2 cellular contexts compared by ENCODE assay signal in genomic region chr6:36038120-36038876, GRCh38.
A peak's percentile ranks its signal among the peaks of the same experiment; 100 is the strongest.
TF ChIP-seq lines count a peak whose summit lies in the region.

No MANE protein-coding gene starts in this region.

TF ChIP-seq in GM12878, 131 proteins besides CTCF, POLR2A, EP300 and RAD21 (continued from another document):
- no peak for TF ChIP-seq MYC (IDR thresholded peaks at IDR 0.05; ENCODE audit: insufficient read depth, insufficient read length, insufficient replicate concordance, low read length, severe bottlenecking)
- peak; percentile 25; the same call in 1 of the 2 replicates for TF ChIP-seq RUNX3 (IDR thresholded peaks at IDR 0.05; ENCODE audit: low read length)

TF ChIP-seq in liver, 16 proteins besides CTCF, POLR2A, EP300 and RAD21 (continued from another document):
- TF ChIP-seq ATF3 (IDR thresholded peaks at IDR 0.05) (no peak), ZBTB33 (IDR thresholded peaks at IDR 0.05) (no peak), REST (IDR thresholded peaks at IDR 0.05) (no peak), MAX (IDR thresholded peaks at IDR 0.05) (no peak), YY1 (IDR thresholded peaks at IDR 0.05) (no peak)
